30 cellular contexts compared by ENCODE assay signal in the genomic region with DNA sequence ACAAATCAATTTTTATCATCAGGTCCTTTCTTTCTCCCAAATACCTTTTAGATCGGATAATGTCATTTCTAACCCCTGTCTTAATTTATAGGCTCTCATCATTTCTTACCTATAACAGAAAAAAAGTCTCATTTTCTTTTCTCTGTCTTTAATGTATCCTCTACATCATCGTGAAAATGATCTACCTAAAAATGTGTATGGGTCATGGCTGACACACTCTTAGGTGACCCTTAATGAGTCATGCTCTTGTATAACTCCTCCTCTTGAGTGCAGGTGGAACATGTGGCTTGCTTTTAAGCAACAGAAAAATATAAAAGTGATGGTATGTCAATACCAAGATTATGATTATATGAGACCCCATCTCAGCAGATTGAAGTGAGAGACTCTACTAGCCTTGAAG.
DNase-seq lines count a peak whose midpoint lies in the region; ATAC-seq and TF ChIP-seq lines count a peak whose summit lies in the region.
"Had no signal": no experiment of that assay in that cellular context is flagged by ENCODE, and none has a peak within 500 bp of the region (broad histone marks: within the 10 kb centered on the region; RNA-seq: fewer than 3 reads in every experiment).

No MANE protein-coding gene starts in this region.

- CTCF ChIA-PET in Panc1 (lab: Charles Lee), result no interaction called here

- BruUV-seq in Panc1 (replicated peaks; lab: Mats Ljungman, UMichigan), result no TSS peak

- no peak for ATAC-seq in Right ventricle myocardium inferior
- no peak for ATAC-seq in Panc1
- ATAC-seq in gastroesophageal sphincter, result no peak
- no peak for ATAC-seq in HG03442 (IDR thresholded peaks at IDR 0.05; ENCODE audit: unreplicated experiment)
- ATAC-seq: activated T-helper 17 cell treated with anti-CD3 and anti-CD28 coated beads, Interleukin-2, amount 50 U/mL, for 72 hours; sciatic nerve; stimulated activated memory B cell treated with anti-CD40 and anti-IgM and Interleukin-4, amounts not matched to agents 10 μg/mL and 1 μg/mL and 100 μg/mL, for 72 hours; T-helper 17 cell had no signal

- H3K4me3 ChIP-seq in left ventricle myocardium inferior (no peak overlapping the region), Panc1 (ENCODE audit: low read depth in 2 of 2, low read length in 2 of 2) (no peak overlapping the region), gastroesophageal sphincter (no peak overlapping the region)
- H3K4me3 ChIP-seq: cardiac muscle cell, colonic mucosa, GM23248, neural progenitor cell, SK-N-MC, testis had no signal

- H3K27ac ChIP-seq in left ventricle myocardium inferior (replicated peaks) (peak overlapping the region; percentile 81), Panc1 (ENCODE audit: low read length) (peak overlapping the region; percentile 71), gastroesophageal sphincter (peak overlapping the region; percentile 7 to 78 (median 67))
- H3K27ac ChIP-seq: cardiac muscle cell, colonic mucosa, neural progenitor cell, SK-N-MC had no signal

- DNase-seq in left ventricle myocardium inferior (no peak), Right ventricle myocardium inferior (ENCODE audit: missing footprints) (no peak), Panc1 (ENCODE audit: low read depth, low spot score) (no peak), NCI-H748 treated with DMSO at 0.1 percent for 48 hours (lab: John Stamatoyannopoulos, UW) (no peak)
- DNase-seq in activated naive CD4-positive, alpha-beta T cell (lab: John Stamatoyannopoulos, UW), result no peak
- DNase-seq in activated T-cell treated with anti-CD3 and anti-CD28 coated beads, Interleukin-2, amount 50 U/mL, for 1 hour, result no peak
- DNase-seq: activated CD4-positive, alpha-beta memory T cell treated with anti-CD3 and anti-CD28 coated beads, Interleukin-2, amount 10 ng/mL, durations not matched to agents 7 days and 5 days; activated CD4-positive, CD25-positive, alpha-beta regulatory T cell treated with anti-CD3 and anti-CD28 coated beads, Interleukin-2, amount 50 U/mL, for 72 hours; activated CD8-positive, alpha-beta memory T cell treated with anti-CD3 and anti-CD28 coated beads, Interleukin-2, amount 50 U/mL, for 48 hours; AML-193; CD4-positive, alpha-beta memory T cell; colonic mucosa; DMS 273 treated with DMSO at 0.1 percent for 48 hours; effector memory CD4-positive, alpha-beta T cell; foreskin melanocyte; GM23248; NCI-H1694 treated with DMSO at 0.1 percent for 48 hours; NCI-H524 treated with DMSO at 0.1 percent for 48 hours; posterior cingulate gyrus; stimulated activated CD4-positive, alpha-beta T cell treated with anti-CD3 and anti-CD28 coated beads, Interleukin-4, amount 100 ng/mL, for 4 hours; T-helper 17 cell; testis had no signal

- in situ Hi-C loops in Panc1 (cut with HindIII; ENCODE audit: low pct_unique_long_range_greater_than_20kb, low sequenced_read_pairs), result no loop called here

- H3K27me3 ChIP-seq in left ventricle myocardium inferior (ENCODE audit: low read depth), result no peaks in the 10 kb centered on the region
- H3K27me3 ChIP-seq in Panc1 (ENCODE audit: control insufficient read depth, insufficient read depth, low read length), result no peaks in the 10 kb centered on the region
- H3K27me3 ChIP-seq in gastroesophageal sphincter, result no peaks in the 10 kb centered on the region
- H3K27me3 ChIP-seq: cardiac muscle cell, colonic mucosa, neural progenitor cell, testis had no signal

- POLR2A ChIA-PET in Panc1 (lab: Charles Lee), result no interaction called here

- H3K9me3 ChIP-seq in left ventricle myocardium inferior (replicated peaks) (no peaks in the 10 kb centered on the region), Panc1 (ENCODE audit: control insufficient read depth, insufficient read depth, low read depth, low read length) (no peaks in the 10 kb centered on the region), gastroesophageal sphincter (no peaks in the 10 kb centered on the region)
- H3K9me3 ChIP-seq: colonic mucosa, testis had no signal

- WGBS in gastroesophageal sphincter (ENCODE audit: low coverage in 1 of 2), 2 donors, result 87 to 90% methylated on average over 2 of the region's 2 CpGs

- TF ChIP-seq EP300 in gastroesophageal sphincter (IDR thresholded peaks at IDR 0.05), result no peak

- no peaks in the 10 kb centered on the region for H3K36me3 ChIP-seq in left ventricle myocardium inferior
- peaks cover 14% of the 10 kb centered on the region; the same call in 1 of the 2 replicates for H3K36me3 ChIP-seq in Panc1 (ENCODE audit: control insufficient read depth, insufficient read depth, low read length)
- no peaks in the 10 kb centered on the region for H3K36me3 ChIP-seq in gastroesophageal sphincter
- H3K36me3 ChIP-seq: cardiac muscle cell, colonic mucosa, neural progenitor cell had no signal

- peaks cover 64% of the 10 kb centered on the region for H3K4me1 ChIP-seq in left ventricle myocardium inferior
- H3K4me1 ChIP-seq in Panc1 (ENCODE audit: control insufficient read depth, insufficient read depth, low read length), result peaks cover 55% of the 10 kb centered on the region
- H3K4me1 ChIP-seq in gastroesophageal sphincter, result peaks cover 21 to 81% (median 34%) of the 10 kb centered on the region in 3 donors
- H3K4me1 ChIP-seq: colonic mucosa, neural progenitor cell had no signal

- intact Hi-C loops in left ventricle myocardium inferior (cut with micrococcal nuclease) (no loop called here), Right ventricle myocardium inferior (cut with DNase I) (loop anchor here (10.0 kb wide), 1 partner anchor 195 kb away; no protein-coding TSS in a partner anchor), Panc1 (cut with micrococcal nuclease; ENCODE audit: unreplicated experiment) (no loop called here)

- TF ChIP-seq CTCF in left ventricle myocardium inferior (IDR thresholded peaks at IDR 0.05; ENCODE audit: borderline replicate concordance) (no peak), Panc1 (IDR thresholded peaks at IDR 0.05) (no peak), gastroesophageal sphincter (IDR thresholded peaks at IDR 0.05) (no peak)

- TF ChIP-seq POLR2A in gastroesophageal sphincter (IDR thresholded peaks at IDR 0.05), result no peak
